ENCODE assay signal across 29 cellular contexts in genomic region chr14:65456247-65456646, GRCh38.
"Had no signal": no experiment of that assay in that cellular context is flagged by ENCODE, and none has a peak within 500 bp of the region (broad histone marks: within the 10 kb centered on the region; RNA-seq: fewer than 3 reads in every experiment).

No MANE protein-coding gene starts in this region.

- H2AFZ ChIP-seq: neural progenitor cell, parathyroid adenoma had no signal

- H3K27ac ChIP-seq: neural progenitor cell, ovary, parathyroid adenoma, psoas muscle, right lobe of liver, sigmoid colon, spleen, suprapubic skin, testis, tibial artery, transverse colon, upper lobe of left lung, vagina had no signal

- ATAC-seq: naive thymus-derived CD4-positive, alpha-beta T cell; natural killer cell; psoas muscle; right cardiac atrium; right lobe of liver; stimulated activated effector memory CD8-positive, alpha-beta T cell treated with anti-CD3 and anti-CD28 coated beads, Interleukin-12 subunit alpha, Interleukin-12 subunit beta, amount 100 ng/mL, for 72 hours; stimulated activated naive CD8-positive, alpha-beta T cell treated with anti-CD3 and anti-CD28 coated beads, Interleukin-15, amount 100 ng/mL, for 72 hours; stimulated activated naive CD8-positive, alpha-beta T cell treated with anti-CD3 and anti-CD28 coated beads, Interleukin-15, Interleukin-2, amounts not matched to agents 100 U/mL and 50 U/mL, for 24 hours had no signal

- H3K4me2 ChIP-seq: neural progenitor cell, smooth muscle cell had no signal

- H3K4me3 ChIP-seq: neural progenitor cell, ovary, psoas muscle, right lobe of liver, sigmoid colon, smooth muscle cell, spleen, suprapubic skin, testis, tibial artery, transverse colon, upper lobe of left lung, vagina had no signal

- H3K4me1 ChIP-seq: parathyroid adenoma, psoas muscle, right lobe of liver, tibial artery had no signal

- FAIRE-seq: urothelium cell line had no signal

- DNase-seq: naive thymus-derived CD4-positive, alpha-beta T cell; natural killer cell; occipital lobe; ovary; posterior cingulate gyrus; psoas muscle; right cardiac atrium; right lobe of liver; sigmoid colon; spleen; stimulated activated CD4-positive, alpha-beta T cell treated with anti-CD3 and anti-CD28 coated beads, Interleukin-12 subunit alpha, Interleukin-12 subunit beta, amount 100 ng/mL, for 4 hours; stimulated activated CD4-positive, alpha-beta T cell treated with anti-CD3 and anti-CD28 coated beads, Interleukin-2, amount 100 ng/mL, for 24 hours; stimulated activated CD4-positive, alpha-beta T cell treated with anti-CD3 and anti-CD28 coated beads, Interleukin-2, amount 100 ng/mL, for 48 hours; stimulated activated CD4-positive, alpha-beta T cell treated with anti-CD3 and anti-CD28 coated beads, Interleukin-4, amount 100 ng/mL, for 24 hours; stimulated activated naive CD4-positive, alpha-beta T cell; stimulated activated naive CD8-positive, alpha-beta T cell treated with anti-CD3 and anti-CD28 coated beads, Interleukin-15, amount 100 ng/mL, for 72 hours; stimulated activated naive CD8-positive, alpha-beta T cell treated with anti-CD3 and anti-CD28 coated beads, Interleukin-15, Interleukin-2, amounts not matched to agents 100 U/mL and 50 U/mL, for 24 hours; substantia nigra; testis; tibial artery; transverse colon; upper lobe of left lung had no signal

- H3K27me3 ChIP-seq: neural progenitor cell, ovary, right lobe of liver, sigmoid colon, spleen, suprapubic skin, testis, tibial artery, transverse colon, upper lobe of left lung, vagina had no signal

- H3K9ac ChIP-seq: neural progenitor cell, parathyroid adenoma had no signal

- H3K9me3 ChIP-seq: ovary, psoas muscle, right lobe of liver, sigmoid colon, suprapubic skin, testis, tibial artery, upper lobe of left lung, vagina had no signal

- H3K36me3 ChIP-seq: ovary, right lobe of liver had no signal
